In genomic region chr19:35124098-35125060, GRCh38 we compare ENCODE assay signal across 8 cellular contexts.
DNase-seq lines count a peak whose midpoint lies in the region; ATAC-seq and TF ChIP-seq lines count a peak whose summit lies in the region.

No MANE protein-coding gene starts in this region.

- TF ChIP-seq CTCF in GM12864 (IDR thresholded peaks at IDR 0.05; ENCODE audit: low read depth, low read length, missing control alignments) (no peak), epithelial cell of esophagus (IDR thresholded peaks at IDR 0.05; ENCODE audit: insufficient read depth, low read depth, low read length, missing control alignments) (no peak)

- peaks cover 14 to 18% of the 10 kb centered on the region in 2 donors for H3K4me1 ChIP-seq in muscle layer of duodenum (ENCODE audit: control insufficient read depth in 1 of 2, insufficient read depth in 2 of 2, low read length in 2 of 2)

- peak overlapping the region; percentile 91 for H3K27ac ChIP-seq in muscle layer of duodenum (ENCODE audit: low read length)

- peak; percentile 63 for ATAC-seq in HG03039 (IDR thresholded peaks at IDR 0.05; ENCODE audit: unreplicated experiment)
- no peak for ATAC-seq in GM21529 (IDR thresholded peaks at IDR 0.05; ENCODE audit: unreplicated experiment)

- DNase-seq in GM12864 (ENCODE audit: low read depth), result peak; percentile 45
- DNase-seq in NOMO-1 treated with dmso at 0.1 percent for 144 hours (lab: John Stamatoyannopoulos, UW; ENCODE audit: unreplicated experiment), result peak; percentile 31
- peak; percentile 85 for DNase-seq in activated T-cell treated with anti-CD3 and anti-CD28 coated beads for 1 hour (ENCODE audit: low read depth)
- peak; percentile 92 for DNase-seq in epithelial cell of esophagus (ENCODE audit: low read depth)
- DNase-seq in stimulated activated CD8-positive, alpha-beta memory T cell treated with anti-CD3 and anti-CD28 coated beads, Interleukin-7, amount 100 ng/mL, for 4 hours (ENCODE audit: low read depth in 2 of 2), result peak; percentile 72 to 80

- peaks cover 0 to 10% of the 10 kb centered on the region in 2 donors for H3K36me3 ChIP-seq in muscle layer of duodenum (ENCODE audit: control insufficient read depth in 1 of 2, insufficient read depth in 2 of 2, low read length in 2 of 2)

- H3K27me3 ChIP-seq in muscle layer of duodenum (ENCODE audit: low read depth, low read length), result no peaks in the 10 kb centered on the region

- no peaks in the 10 kb centered on the region for H3K9me3 ChIP-seq in muscle layer of duodenum (ENCODE audit: control insufficient read depth in 1 of 2, low read length in 2 of 2)

- H3K4me3 ChIP-seq in GM12864 (ENCODE audit: low read depth, low read length), result peak overlapping the region; percentile 52
- peak overlapping the region; percentile 9 for H3K4me3 ChIP-seq in epithelial cell of esophagus (ENCODE audit: low read length)
- H3K4me3 ChIP-seq in muscle layer of duodenum (ENCODE audit: low read depth in 1 of 2, low read length in 2 of 2), result peak overlapping the region; percentile 52 to 82

Comparison
In these comparisons a context has a peak if more than half of its experiments do, and no peak if none do; other contexts are left out.
1. DNase-seq: peak in every context shown above with its lines; median percentile 92 in epithelial cell of esophagus; 85 in activated T-cell treated with anti-CD3 and anti-CD28 coated beads for 1 hour; 76 in stimulated activated CD8-positive, alpha-beta memory T cell treated with anti-CD3 and anti-CD28 coated beads, Interleukin-7, amount 100 ng/mL, for 4 hours; 45 in GM12864; 31 in NOMO-1 treated with dmso at 0.1 percent for 144 hours.
2. H3K4me3 ChIP-seq: peak in every context shown above with its lines; median percentile 67 in muscle layer of duodenum; 52 in GM12864; 9 in epithelial cell of esophagus.